In genomic region chr17:28370035-28370743, GRCh38 we compare ENCODE assay signal across 9 cellular contexts. TPM values are rescaled to one million over a fixed set of nuclear protein-coding genes. Genes with fewer than 3 reads are reported as not detected.
DNase-seq lines count a peak whose midpoint lies in the region; ATAC-seq and TF ChIP-seq lines count a peak whose summit lies in the region.
"Had no signal": no experiment of that assay in that cellular context is flagged by ENCODE, and none has a peak within 500 bp of the region (broad histone marks: within the 10 kb centered on the region; RNA-seq: fewer than 3 reads in every experiment).

TSS of gene VTN (minus strand) at chr17:28370307. CDS start at chr17:28370203, 104 bp downstream.

- peak within 1 kb of the TSS; percentile 85 for H3K27ac Mint-ChIP-seq in activated B cell treated with CpG ODN at 0.5 μM for 24 hours

- POLR2A ChIA-PET in activated B cell treated with CpG ODN at 0.5 μM for 24 hours (lab: Charles Lee) = interaction anchor here (0.8 to 2.5 kb wide), 3 partner anchors 8 to 35 kb away, joined by 3 to 20 read pairs (median 13); partner anchors contain the start of genes IFT20, POLDIP2 and TNFAIP1

- H3K27me3 Mint-ChIP-seq in activated B cell treated with CpG ODN at 0.5 μM for 24 hours = no peaks in the 10 kb centered on the region

- CTCF ChIA-PET in activated B cell treated with CpG ODN at 0.5 μM for 24 hours (lab: Charles Lee) = interaction anchor here (0.8 to 1.3 kb wide), 2 partner anchors 37 to 47 kb away, joined by 3 to 7 read pairs; no protein-coding TSS in a partner anchor

- H3K4me1 ChIP-seq in HUES64 (ENCODE audit: insufficient read depth, low read length) (peaks cover 14% of the 10 kb centered on the region), heart left ventricle (peaks cover 7 to 39% (median 25%) of the 10 kb centered on the region in 12 donors), sigmoid colon (peaks cover 0 to 31% (median 29%) of the 10 kb centered on the region in 4 donors)

- intact Hi-C loops in activated B cell treated with CpG ODN at 0.5 μM for 24 hours (cut with micrococcal nuclease) = loop anchor here (5.0 kb wide), 1 partner anchor 53 kb away; the partner anchor contains the start of gene TMEM97
- intact Hi-C loops in heart left ventricle (cut with DNase I) = loop anchor here in 1 of 10 donors (10.0 kb wide), 1 partner anchor 55 kb away; the partner anchor contains the start of gene TMEM97
- intact Hi-C loops in sigmoid colon (cut with DNase I) = no loop called here

- H3K4me3 ChIP-seq in AG10803 (ENCODE audit: low read length) (peak within 1 kb of the TSS; percentile 70), HUES64 (ENCODE audit: low read length) (peak within 1 kb of the TSS; percentile 79), heart left ventricle (peak within 1 kb of the TSS in 10 of 12 donors; percentile 47 to 85 (median 64)), sigmoid colon (peak within 1 kb of the TSS in 3 of 4 donors; percentile 62 to 66 (median 64))

- H3K27ac ChIP-seq in HUES64 (ENCODE audit: low read depth, low read length) (peak within 1 kb of the TSS; percentile 76; the same call in 1 of the 2 replicates), heart left ventricle (peak within 1 kb of the TSS; percentile 47 to 86 (median 78)), sigmoid colon (peak within 1 kb of the TSS; percentile 76 to 82 (median 79))

- no peaks in the 10 kb centered on the region for H3K9me3 Mint-ChIP-seq in activated B cell treated with CpG ODN at 0.5 μM for 24 hours

- peaks cover 3% of the 10 kb centered on the region for H3K36me3 Mint-ChIP-seq in activated B cell treated with CpG ODN at 0.5 μM for 24 hours (ENCODE audit: low read depth)

- H3K4me3 Mint-ChIP-seq in activated B cell treated with CpG ODN at 0.5 μM for 24 hours = peak within 1 kb of the TSS; percentile 94

- WGBS in HUES64 = 47% methylated on average over 8 of the region's 8 CpGs
- 29 to 33% (median 32%) methylated on average over 8 of the region's 8 CpGs for WGBS in heart left ventricle, 4 donors
- 34 to 43% methylated on average over 8 of the region's 8 CpGs for WGBS in sigmoid colon, 2 donors

- DNase-seq in AG10803 (ENCODE audit: low read depth) (no peak), activated B cell treated with CpG ODN at 0.5 μM for 24 hours (no peak), heart left ventricle (peak in 4 of 5 donors; percentile 66 to 87 (median 70)), sigmoid colon (no peak), cerebellum (ENCODE audit: low spot score) (no peak), 8988T (no peak), KG1 (lab: John Stamatoyannopoulos, UW) (no peak)

- no peak for TF ChIP-seq POLR2A in heart left ventricle (IDR thresholded peaks at IDR 0.05)
- no peak for TF ChIP-seq POLR2A in sigmoid colon (IDR thresholded peaks at IDR 0.05)

- H3K27me3 ChIP-seq in HUES64 (ENCODE audit: insufficient read depth, low read length) (peaks cover 36% of the 10 kb centered on the region), heart left ventricle (no peaks in the 10 kb centered on the region), sigmoid colon (no peaks in the 10 kb centered on the region)
- H3K27me3 ChIP-seq: ovary had no signal

- H3K36me3 ChIP-seq in HUES64 (ENCODE audit: insufficient read depth, low read length) (no peaks in the 10 kb centered on the region), heart left ventricle (peaks cover 0 to 6% (median 0%) of the 10 kb centered on the region in 9 donors), sigmoid colon (no peaks in the 10 kb centered on the region)
- H3K36me3 ChIP-seq: ovary had no signal

- H3K9me3 ChIP-seq in HUES64 (ENCODE audit: insufficient read depth, low read depth, low read length) (no peaks in the 10 kb centered on the region), heart left ventricle (no peaks in the 10 kb centered on the region), sigmoid colon (no peaks in the 10 kb centered on the region)
- H3K9me3 ChIP-seq: ovary had no signal

- TF ChIP-seq CTCF in AG10803 (conservative IDR thresholded peaks at IDR 0.05; ENCODE audit: low read length) = no peak
- no peak for TF ChIP-seq CTCF in activated B cell treated with CpG ODN at 0.5 μM for 24 hours (IDR thresholded peaks at IDR 0.05)
- TF ChIP-seq CTCF in heart left ventricle (IDR thresholded peaks at IDR 0.05) = no peak
- no peak for TF ChIP-seq CTCF in sigmoid colon (IDR thresholded peaks at IDR 0.05)

- H3K4me1 Mint-ChIP-seq in activated B cell treated with CpG ODN at 0.5 μM for 24 hours = peaks cover 23% of the 10 kb centered on the region

- ATAC-seq in activated B cell treated with CpG ODN at 0.5 μM for 24 hours (ENCODE audit: low read depth) (no peak), heart left ventricle (peak; percentile 50 to 70 (median 58))

- H3K9ac ChIP-seq in HUES64 (ENCODE audit: low read depth, low read length) = peak within 1 kb of the TSS; percentile 12; the same call in 1 of the 2 replicates

- TF ChIP-seq EP300 in sigmoid colon (IDR thresholded peaks at IDR 0.05) = no peak

RNA-seq across cellular contexts. Expression of gene VTN, which starts in this region (rescaled TPM):
- polyA plus RNA-seq in HUES64 (2013, experiment 1 of 2) = 1.6 TPM
- 3.2 TPM for polyA plus RNA-seq in HUES64 (2013, experiment 2 of 2)
- 0.18 TPM in 1 of 2 replicates, not detected in the other for total RNA-seq in activated B cell treated with CpG ODN at 0.5 μM for 24 hours
- 100 to 1,000 TPM in 2 of 9 donors, 10 to 100 TPM in 7; 28.0 to 120 (median 67.3) TPM for total RNA-seq in heart left ventricle
- polyA plus RNA-seq in heart left ventricle = 10 to 100 TPM; 16.9 to 29.5 TPM
- 1 to 10 TPM in 1 of 4 donors, under 1 TPM in 3; 0.16 to 1.9 (median 0.38) TPM for total RNA-seq in sigmoid colon
- under 1 TPM in 2 of 3 donors, not detected in 1; 0.45 to 0.60 TPM for polyA plus RNA-seq in sigmoid colon
- total RNA-seq in cerebellum = 0.64 TPM

Comparison
In these comparisons a context has a peak if more than half of its experiments do, and no peak if none do; other contexts are left out.
1. RNA of gene VTN (total RNA-seq): 28.0 to 120 TPM in heart left ventricle; 0.64 TPM in cerebellum (single experiment), 0.16 to 1.9 TPM in sigmoid colon and 0.18 TPM in activated B cell treated with CpG ODN at 0.5 μM for 24 hours; every median in the first group is over 4 times any median in the second.
2. RNA of gene VTN (polyA plus RNA-seq): 16.9 to 29.5 TPM in heart left ventricle; 0.45 to 0.60 TPM in sigmoid colon; every median in the first group is over 10 times any median in the second.
3. DNase-seq: peak in heart left ventricle (4 of 5); none in AG10803 (single experiment), activated B cell treated with CpG ODN at 0.5 μM for 24 hours (single experiment), sigmoid colon (single experiment), cerebellum (single experiment), 8988T (single experiment) and KG1 (single experiment).
4. Peak in every context shown above with its lines, with median percentiles within 50 percentile points of each other: H3K4me3 ChIP-seq and H3K27ac ChIP-seq.